Comparison of ENCODE assay signal across 21 cellular contexts in the genomic region with DNA sequence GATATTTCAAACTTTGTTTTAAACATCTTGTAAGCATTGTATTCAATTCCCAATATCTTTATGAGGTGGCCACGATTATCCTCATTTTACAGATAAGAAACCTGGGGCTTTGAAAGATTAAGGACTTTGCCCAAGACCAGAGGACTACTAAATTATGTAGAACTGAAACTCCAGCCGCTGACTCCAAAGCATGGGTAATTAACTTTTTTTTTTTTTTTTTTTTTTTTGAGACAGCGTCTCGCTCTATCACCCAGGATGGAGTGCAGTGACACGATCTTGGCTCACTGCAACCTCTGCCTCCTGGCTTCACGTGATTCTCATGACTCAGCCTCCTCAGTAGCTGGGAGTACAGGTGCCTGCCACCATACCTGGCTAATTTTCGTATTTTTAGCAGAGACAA.
"Had no signal": no experiment of that assay in that cellular context is flagged by ENCODE, and none has a peak within 500 bp of the region (broad histone marks: within the 10 kb centered on the region; RNA-seq: fewer than 3 reads in every experiment).

No MANE protein-coding gene starts in this region.

- H3K27me3 ChIP-seq: esophagus squamous epithelium, gastroesophageal sphincter, right lobe of liver, stomach, suprapubic skin, tibial nerve had no signal

- H3K9me3 ChIP-seq: esophagus squamous epithelium, gastroesophageal sphincter, right lobe of liver, stomach, suprapubic skin, tibial nerve had no signal

- H3K4me3 ChIP-seq: coronary artery, esophagus squamous epithelium, gastroesophageal sphincter, right lobe of liver, skin epidermis, stomach, suprapubic skin, tibial nerve had no signal

- DNase-seq: activated CD4-positive, alpha-beta memory T cell treated with anti-CD3 and anti-CD28 coated beads for 36 hours; activated CD4-positive, alpha-beta T cell treated with anti-CD3 and anti-CD28 coated beads for 48 hours; activated effector memory CD4-positive, alpha-beta T cell treated with anti-CD3 and anti-CD28 coated beads, Interleukin-2, amount 50 U/mL, for 16 hours; activated naive CD4-positive, alpha-beta T cell treated with anti-CD3 and anti-CD28 coated beads, Interleukin-2, amount 10 ng/mL, durations not matched to agents 7 days and 5 days; amygdala; esophagus squamous epithelium; head of caudate nucleus; hypothalamus; left cardiac atrium; naive B cell; occipital lobe; right lobe of liver; stimulated activated CD4-positive, alpha-beta T cell treated with anti-CD3 and anti-CD28 coated beads, Interleukin-2, amount 100 ng/mL, for 24 hours; stomach; T1000 had no signal

- H3K27ac ChIP-seq: coronary artery, esophagus squamous epithelium, right lobe of liver, stomach, suprapubic skin had no signal

- ATAC-seq: gastroesophageal sphincter; right lobe of liver; stimulated activated effector memory CD8-positive, alpha-beta T cell treated with anti-CD3 and anti-CD28 coated beads, Interleukin-12 subunit alpha, Interleukin-12 subunit beta, amount 100 ng/mL, for 72 hours had no signal

- H3K36me3 ChIP-seq: esophagus squamous epithelium, gastroesophageal sphincter, right lobe of liver, stomach, suprapubic skin, tibial nerve had no signal

- H3K4me1 ChIP-seq: right lobe of liver had no signal
